ENCODE assay signal across 20 cellular contexts in genomic region chr3:66279168-66279567, GRCh38.
"Had no signal": no experiment of that assay in that cellular context is flagged by ENCODE, and none has a peak within 500 bp of the region (broad histone marks: within the 10 kb centered on the region; RNA-seq: fewer than 3 reads in every experiment).

No MANE protein-coding gene starts in this region.

- H3K36me3 ChIP-seq: brain microvascular endothelial cell, esophagus muscularis mucosa, sigmoid colon, vagina, WERI-Rb-1 had no signal

- H3K4me3 ChIP-seq: esophagus muscularis mucosa, sigmoid colon, testis, vagina had no signal

- H3K27ac ChIP-seq: brain microvascular endothelial cell, esophagus muscularis mucosa, testis, vagina, WERI-Rb-1 had no signal

- ATAC-seq: activated CD8-positive, alpha-beta T cell treated with anti-CD3 and anti-CD28 coated beads, Interleukin-2, amount 10 ng/mL, durations not matched to agents 7 days and 5 days had no signal

- H3K9me3 Mint-ChIP-seq: activated T-helper 1 cell treated with anti-CD3 and anti-CD28 coated beads, Interleukin-12 subunit alpha, Interleukin-12 subunit beta, Interleukin-2, Interleukin-4 antibody, amounts not matched to agents 30 ng/mL and 10 ng/mL and 1 ng/mL, durations not matched to agents 14 hours and 24 hours and 36 hours had no signal

- DNase-seq: activated CD4-positive, alpha-beta T cell treated with anti-CD3 and anti-CD28 coated beads for 1 hour; activated CD4-positive, alpha-beta T cell treated with anti-CD3 and anti-CD28 coated beads, Interleukin-2, amount 50 U/mL, for 1 hour; activated CD8-positive, alpha-beta T cell treated with anti-CD3 and anti-CD28 coated beads, Interleukin-2, amount 10 ng/mL, durations not matched to agents 7 days and 5 days; activated gamma-delta T cell; activated naive CD4-positive, alpha-beta T cell treated with anti-CD3 and anti-CD28 coated beads, Interleukin-2, amount 50 U/mL, for 16 hours; aorta; brain microvascular endothelial cell; caudate nucleus; hypothalamus; nucleus accumbens; posterior cingulate gyrus; sigmoid colon; stimulated activated CD4-positive, alpha-beta T cell treated with anti-CD3 and anti-CD28 coated beads, Interleukin-2, amount 100 ng/mL, for 48 hours; stimulated activated CD8-positive, alpha-beta memory T cell treated with anti-CD3 and anti-CD28 coated beads, Interleukin-4, amount 100 ng/mL, for 48 hours; stimulated activated naive CD4-positive, alpha-beta T cell; testis; WERI-Rb-1 had no signal

- H3K4me3 Mint-ChIP-seq: activated CD8-positive, alpha-beta T cell treated with anti-CD3 and anti-CD28 coated beads, Interleukin-2, amount 10 ng/mL, durations not matched to agents 7 days and 5 days; activated T-helper 1 cell treated with anti-CD3 and anti-CD28 coated beads, Interleukin-12 subunit alpha, Interleukin-12 subunit beta, Interleukin-2, Interleukin-4 antibody, amounts not matched to agents 30 ng/mL and 10 ng/mL and 1 ng/mL, durations not matched to agents 14 hours and 24 hours and 36 hours had no signal

- H3K9me3 ChIP-seq: esophagus muscularis mucosa, sigmoid colon, testis, vagina had no signal

- H3K27ac Mint-ChIP-seq: activated CD8-positive, alpha-beta T cell treated with anti-CD3 and anti-CD28 coated beads, Interleukin-2, amount 10 ng/mL, durations not matched to agents 7 days and 5 days; activated T-helper 1 cell treated with anti-CD3 and anti-CD28 coated beads, Interleukin-12 subunit alpha, Interleukin-12 subunit beta, Interleukin-2, Interleukin-4 antibody, amounts not matched to agents 30 ng/mL and 10 ng/mL and 1 ng/mL, durations not matched to agents 14 hours and 24 hours and 36 hours had no signal

- H3K4me1 ChIP-seq: esophagus muscularis mucosa, testis, vagina had no signal

- H3K27me3 ChIP-seq: brain microvascular endothelial cell, esophagus muscularis mucosa, sigmoid colon, testis, vagina had no signal
